In genomic region chr19:6997679-6998445, GRCh38 we compare ENCODE assay signal across 18 cellular contexts. TPM values are rescaled to one million over a fixed set of nuclear protein-coding genes. Genes with fewer than 3 reads are reported as not detected.
DNase-seq lines count a peak whose midpoint lies in the region; ATAC-seq, FAIRE-seq and TF ChIP-seq lines count a peak whose summit lies in the region.
"Had no signal": no experiment of that assay in that cellular context is flagged by ENCODE, and none has a peak within 500 bp of the region (broad histone marks: within the 10 kb centered on the region; RNA-seq: fewer than 3 reads in every experiment).

No MANE protein-coding gene starts in this region.

- peak; percentile 54 for TF ChIP-seq POLR2A in right lobe of liver (IDR thresholded peaks at IDR 0.05)
- TF ChIP-seq POLR2A in HepG2 (IDR thresholded peaks at IDR 0.05; ENCODE audit: insufficient read depth in 1 of 2, low read depth in 2 of 2, low read length in 2 of 2), result no peak
- TF ChIP-seq POLR2A in tibial nerve (IDR thresholded peaks at IDR 0.05), result no peak

- H3K27me3 Mint-ChIP-seq in progenitor cell of endocrine pancreas, result no peaks in the 10 kb centered on the region

- H3K9ac ChIP-seq in HepG2 (ENCODE audit: insufficient read depth, low read depth, low read length), result no peak overlapping the region
- H3K9ac ChIP-seq: BLaER1 had no signal

- peaks cover 7% of the 10 kb centered on the region for H3K36me3 Mint-ChIP-seq in progenitor cell of endocrine pancreas (ENCODE audit: insufficient read depth)

- CTCF ChIA-PET in HepG2 (lab: Yijun Ruan, JAX; ENCODE audit: low intra/inter-chr PET ratio, low total read pairs), result no interaction called here
- CTCF ChIA-PET in OCI-LY7 (lab: Charles Lee; ENCODE audit: unreplicated experiment), result no interaction called here

- H3K27me3 ChIP-seq in right lobe of liver (no peaks in the 10 kb centered on the region), HepG2 (ENCODE audit: control insufficient read depth in 1 of 2, insufficient read depth in 2 of 2, low read length in 2 of 2) (no peaks in the 10 kb centered on the region; a peak in 1 of 5 replicates), bronchial epithelial cell (ENCODE audit: control insufficient read depth, insufficient read depth, low read length) (no peaks in the 10 kb centered on the region), tibial nerve (no peaks in the 10 kb centered on the region)
- H3K27me3 ChIP-seq: BLaER1 had no signal

- H3K4me2 ChIP-seq in HepG2 (ENCODE audit: low read depth, low read length) (no peak overlapping the region), OCI-LY7 (ENCODE audit: low read length) (no peak overlapping the region)
- H3K4me2 ChIP-seq: BLaER1 had no signal

- TF ChIP-seq RAD21 in HepG2 (CRISPR knock-in tag; IDR thresholded peaks at IDR 0.05), result no peak

- no peak overlapping the region for H3K27ac Mint-ChIP-seq in progenitor cell of endocrine pancreas

- H3K4me1 ChIP-seq in right lobe of liver (no peaks in the 10 kb centered on the region), HepG2 (ENCODE audit: insufficient read depth, low read length) (no peaks in the 10 kb centered on the region), OCI-LY7 (ENCODE audit: insufficient read depth, low read length, poor library complexity, severe bottlenecking) (no peaks in the 10 kb centered on the region), tibial nerve (no peaks in the 10 kb centered on the region)
- H3K4me1 ChIP-seq: BLaER1 had no signal

- no peaks in the 10 kb centered on the region for H3K4me1 Mint-ChIP-seq in progenitor cell of endocrine pancreas (ENCODE audit: low read depth)
- H3K4me1 Mint-ChIP-seq: neural crest cell had no signal

- BruUV-seq in HepG2 (replicated peaks; lab: Mats Ljungman, UMichigan) (no TSS peak), OCI-LY7 (replicated peaks; lab: Mats Ljungman, UMichigan) (no TSS peak)

- 74% methylated on average over 15 of the region's 15 CpGs for WGBS in right lobe of liver (ENCODE audit: insufficient coverage, low coverage, low lambda C conversion rate, missing lambda C conversion rate)
- 69% methylated on average over 15 of the region's 15 CpGs for WGBS in HepG2 (ENCODE audit: low lambda C conversion rate)
- WGBS in tibial nerve, 2 donors, result 83 to 87% methylated on average over 15 of the region's 15 CpGs

- TF ChIP-seq CTCF in right lobe of liver (IDR thresholded peaks at IDR 0.05) (no peak), HepG2 (CRISPR knock-in tag; IDR thresholded peaks at IDR 0.05) (no peak), bronchial epithelial cell (IDR thresholded peaks at IDR 0.05; ENCODE audit: insufficient read depth, low read length, severe bottlenecking) (no peak), OCI-LY7 (conservative IDR thresholded peaks at IDR 0.05; ENCODE audit: low read length) (no peak), tibial nerve (IDR thresholded peaks at IDR 0.05) (no peak), progenitor cell of endocrine pancreas (IDR thresholded peaks at IDR 0.05; ENCODE audit: unreplicated experiment) (no peak)

- DNase-seq in right lobe of liver (no peak), HepG2 (ENCODE audit: low spot score) (no peak), RKO (ENCODE audit: low spot score) (peak; percentile 23), bronchial epithelial cell (ENCODE audit: low read depth) (peak; percentile 35), NCI-H524 treated with DMSO at 0.1 percent for 48 hours (lab: John Stamatoyannopoulos, UW) (no peak), OCI-LY7 (ENCODE audit: low spot score) (no peak), tibial nerve (ENCODE audit: low spot score in 2 of 2) (no peak), progenitor cell of endocrine pancreas (ENCODE audit: low spot score, unreplicated experiment) (no peak)
- DNase-seq: cortex of kidney, foreskin melanocyte, H7, kidney glomerular epithelial cell, NCI-H2107 had no signal

- H3K9me3 ChIP-seq in right lobe of liver (no peaks in the 10 kb centered on the region), HepG2 (ENCODE audit: low read length) (peaks cover 8% of the 10 kb centered on the region), OCI-LY7 (ENCODE audit: low read length) (no peaks in the 10 kb centered on the region), tibial nerve (peaks cover 0 to 3% (median 0%) of the 10 kb centered on the region in 4 donors)

- H3K4me3 ChIP-seq in right lobe of liver, result peak overlapping the region in 1 of 3 donors; percentile 10
- H3K4me3 ChIP-seq in HepG2 (replicated peaks in 1 of 3; ENCODE audit: insufficient read depth in 1 of 3, low read depth in 2 of 3, low read length in 3 of 3), result no peak overlapping the region
- no peak overlapping the region for H3K4me3 ChIP-seq in bronchial epithelial cell (ENCODE audit: low read depth, low read length)
- no peak overlapping the region for H3K4me3 ChIP-seq in OCI-LY7 (ENCODE audit: low read depth, low read length, poor library complexity, severe bottlenecking)
- H3K4me3 ChIP-seq in tibial nerve, result no peak overlapping the region
- H3K4me3 ChIP-seq: BLaER1, skin epidermis had no signal

- no peaks in the 10 kb centered on the region for H3K79me2 ChIP-seq in HepG2 (ENCODE audit: insufficient read depth, low read length)
- H3K79me2 ChIP-seq in OCI-LY7 (ENCODE audit: insufficient read depth, low read depth, low read length), result no peaks in the 10 kb centered on the region

- H3K4me3 Mint-ChIP-seq in progenitor cell of endocrine pancreas (ENCODE audit: low read depth), result no peak overlapping the region
- H3K4me3 Mint-ChIP-seq: neural crest cell had no signal

- H3K9me2 ChIP-seq in OCI-LY7 (ENCODE audit: insufficient read depth, low read length), result no peaks in the 10 kb centered on the region

- H2AFZ ChIP-seq in HepG2 (ENCODE audit: low read length), result no peak overlapping the region
- H2AFZ ChIP-seq in OCI-LY7 (ENCODE audit: low read length), result no peak overlapping the region

- no peak overlapping the region for H3K27ac ChIP-seq in right lobe of liver
- H3K27ac ChIP-seq in HepG2 (ENCODE audit: extremely low read length, insufficient read depth, low read length), result no peak overlapping the region
- H3K27ac ChIP-seq in OCI-LY7 (ENCODE audit: low read depth, low read length, poor library complexity, severe bottlenecking), result no peak overlapping the region
- H3K27ac ChIP-seq in tibial nerve, result no peak overlapping the region
- H3K27ac ChIP-seq: BLaER1 had no signal

- peaks cover 56% of the 10 kb centered on the region for H3K9me3 Mint-ChIP-seq in progenitor cell of endocrine pancreas (ENCODE audit: low read depth)

- no peak for TF ChIP-seq EP300 in HepG2 (IDR thresholded peaks at IDR 0.05; ENCODE audit: low read depth in 2 of 2, low read length in 2 of 2)
- TF ChIP-seq EP300 in HepG2 (CRISPR knock-in tag; IDR thresholded peaks at IDR 0.05; ENCODE audit: borderline replicate concordance), result no peak
- TF ChIP-seq EP300 in tibial nerve (IDR thresholded peaks at IDR 0.05), result no peak

- no peaks in the 10 kb centered on the region for H3K36me3 ChIP-seq in right lobe of liver
- H3K36me3 ChIP-seq in HepG2 (replicated peaks in 1 of 2; ENCODE audit: control insufficient read depth in 1 of 2, insufficient read depth in 2 of 2, low read length in 2 of 2), result no peaks in the 10 kb centered on the region
- H3K36me3 ChIP-seq in bronchial epithelial cell (ENCODE audit: control insufficient read depth, insufficient read depth, low read length), result no peaks in the 10 kb centered on the region
- no peaks in the 10 kb centered on the region for H3K36me3 ChIP-seq in OCI-LY7 (ENCODE audit: insufficient read depth, low read length)
- H3K36me3 ChIP-seq in tibial nerve, result no peaks in the 10 kb centered on the region
- H3K36me3 ChIP-seq: BLaER1 had no signal

- in situ Hi-C loops in HepG2 (cut with HindIII; ENCODE audit: extremely low pct_ligation_motif_present, low pct_unique_long_range_greater_than_20kb), result no loop called here

- no peaks in the 10 kb centered on the region for H4K20me1 ChIP-seq in HepG2 (ENCODE audit: insufficient read depth, low read length)
- H4K20me1 ChIP-seq in OCI-LY7 (ENCODE audit: insufficient read depth, low read length), result no peaks in the 10 kb centered on the region
- H4K20me1 ChIP-seq: BLaER1 had no signal

- no peak for FAIRE-seq in HepG2 (lab: Jason Lieb, UNC)
- no peak for FAIRE-seq in bronchial epithelial cell (lab: Jason Lieb, UNC)

- peak in 2 of 4 donors; percentile 25 to 50 for ATAC-seq in right lobe of liver
- no peak for ATAC-seq in HepG2
- ATAC-seq: activated CD4-positive, CD25-positive, alpha-beta regulatory T cell treated with anti-CD3 and anti-CD28 coated beads, Interleukin-2, amount 50 U/mL, for 24 hours had no signal

- intact Hi-C loops in right lobe of liver (cut with DNase I) (no loop called here), HepG2 (cut with micrococcal nuclease; ENCODE audit: unreplicated experiment) (no loop called here), OCI-LY7 (cut with micrococcal nuclease; ENCODE audit: unreplicated experiment) (no loop called here)

- POLR2A ChIA-PET in HepG2 (lab: Yijun Ruan, JAX), result no interaction called here
- POLR2A ChIA-PET in OCI-LY7 (lab: Charles Lee), result no interaction called here

RNA-seq across cellular contexts. Expression of gene MBD3L2B, which starts 23.4 kb away (rescaled TPM):
- total RNA-seq in right lobe of liver (not detected), HepG2 (2016; rRNA removed; fragmentation: Illumina TruSeq; extraction: Trizol) (not detected in 2 replicates), bronchial epithelial cell (not detected in 2 replicates), OCI-LY7 (2022) (not detected in 2 replicates), tibial nerve (not detected), progenitor cell of endocrine pancreas (not detected in 2 replicates)
- total RNA-seq in HepG2 (2016; cell fraction: cytosol; rRNA removed; fragmentation: Illumina TruSeq; extraction: Trizol; ENCODE audit: low read depth), result not detected in 2 replicates
- total RNA-seq in HepG2 (2016; cell fraction: insoluble cytoplasmic fraction; rRNA removed; fragmentation: Illumina TruSeq; extraction: Trizol), result not detected in 2 replicates
- not detected in 2 replicates for total RNA-seq in HepG2 (2016; cell fraction: membrane; rRNA removed; fragmentation: Illumina TruSeq; extraction: Trizol)
- not detected in 2 replicates for total RNA-seq in HepG2 (2016; cell fraction: nucleus; rRNA removed; fragmentation: Illumina TruSeq; extraction: Trizol)
- not detected in 2 replicates for polyA plus RNA-seq in HepG2 (2011; rRNA removed)
- polyA plus RNA-seq in HepG2 (2011; cell fraction: cytosol; rRNA removed), result not detected in 2 replicates
- not detected in 2 replicates for polyA plus RNA-seq in HepG2 (2011; cell fraction: nucleus; rRNA removed)
- not detected in 2 replicates for polyA plus RNA-seq in HepG2 (2012)
- not detected in 2 replicates for polyA plus RNA-seq in HepG2 (2016; cell fraction: cytosol; fragmentation: Illumina TruSeq; extraction: Trizol; ENCODE audit: low read depth)
- polyA plus RNA-seq in HepG2 (2016; cell fraction: insoluble cytoplasmic fraction; fragmentation: Illumina TruSeq; extraction: Trizol; ENCODE audit: low read depth), result not detected in 2 replicates
- polyA plus RNA-seq in HepG2 (2016; cell fraction: membrane; fragmentation: Illumina TruSeq; extraction: Trizol; ENCODE audit: low read depth), result not detected in 2 replicates
- polyA plus RNA-seq in HepG2 (2016; cell fraction: nucleus; fragmentation: Illumina TruSeq; extraction: Trizol; ENCODE audit: insufficient read depth, low read depth), result not detected in 2 replicates
- polyA minus RNA-seq in HepG2 (2011; rRNA and poly(A)+ RNA removed; ENCODE audit: low replicate concordance), result not detected in 2 replicates
- not detected in 2 replicates for polyA minus RNA-seq in HepG2 (2011; cell fraction: cytosol; rRNA and poly(A)+ RNA removed)
- not detected in 2 replicates for polyA minus RNA-seq in HepG2 (2011; cell fraction: nucleus; rRNA and poly(A)+ RNA removed)
- total RNA-seq in OCI-LY7 (2014; rRNA removed; shearing (Covaris generic)), result not detected in 2 replicates
- total RNA-seq: H7, neural crest cell, ureter had no signal

RNA-seq across cellular contexts. Expression of gene MBD3L5, which starts 32.5 kb away (rescaled TPM):
- total RNA-seq in right lobe of liver, result not detected
- not detected in 2 replicates for total RNA-seq in HepG2 (2016; rRNA removed; fragmentation: Illumina TruSeq; extraction: Trizol)
- total RNA-seq in HepG2 (2016; cell fraction: cytosol; rRNA removed; fragmentation: Illumina TruSeq; extraction: Trizol; ENCODE audit: low read depth), result not detected in 2 replicates
- not detected in 2 replicates for total RNA-seq in HepG2 (2016; cell fraction: insoluble cytoplasmic fraction; rRNA removed; fragmentation: Illumina TruSeq; extraction: Trizol)
- not detected in 2 replicates for total RNA-seq in HepG2 (2016; cell fraction: membrane; rRNA removed; fragmentation: Illumina TruSeq; extraction: Trizol)
- total RNA-seq in HepG2 (2016; cell fraction: nucleus; rRNA removed; fragmentation: Illumina TruSeq; extraction: Trizol), result not detected in 2 replicates
- not detected in 2 replicates for polyA plus RNA-seq in HepG2 (2011; rRNA removed)
- not detected in 2 replicates for polyA plus RNA-seq in HepG2 (2011; cell fraction: cytosol; rRNA removed)
- not detected in 2 replicates for polyA plus RNA-seq in HepG2 (2011; cell fraction: nucleus; rRNA removed)
- polyA plus RNA-seq in HepG2 (2012), result not detected in 2 replicates
- polyA plus RNA-seq in HepG2 (2016; cell fraction: cytosol; fragmentation: Illumina TruSeq; extraction: Trizol; ENCODE audit: low read depth), result not detected in 2 replicates
- polyA plus RNA-seq in HepG2 (2016; cell fraction: insoluble cytoplasmic fraction; fragmentation: Illumina TruSeq; extraction: Trizol; ENCODE audit: low read depth), result not detected in 2 replicates
- not detected in 2 replicates for polyA plus RNA-seq in HepG2 (2016; cell fraction: membrane; fragmentation: Illumina TruSeq; extraction: Trizol; ENCODE audit: low read depth)
- not detected in 2 replicates for polyA plus RNA-seq in HepG2 (2016; cell fraction: nucleus; fragmentation: Illumina TruSeq; extraction: Trizol; ENCODE audit: insufficient read depth, low read depth)
- not detected in 2 replicates for polyA minus RNA-seq in HepG2 (2011; rRNA and poly(A)+ RNA removed; ENCODE audit: low replicate concordance)
- polyA minus RNA-seq in HepG2 (2011; cell fraction: cytosol; rRNA and poly(A)+ RNA removed), result not detected in 2 replicates
- polyA minus RNA-seq in HepG2 (2011; cell fraction: nucleus; rRNA and poly(A)+ RNA removed), result not detected in 2 replicates
- not detected in 2 replicates for total RNA-seq in bronchial epithelial cell
- total RNA-seq in OCI-LY7 (2014; rRNA removed; shearing (Covaris generic)), result not detected in 2 replicates
- total RNA-seq in OCI-LY7 (2022), result not detected in 2 replicates
- not detected for total RNA-seq in tibial nerve
- total RNA-seq in progenitor cell of endocrine pancreas, result not detected in 2 replicates
- total RNA-seq: H7, neural crest cell, ureter had no signal

RNA-seq across cellular contexts. Expression of gene MBD3L4, which starts 42.1 kb away (rescaled TPM):
- not detected for total RNA-seq in right lobe of liver
- total RNA-seq in HepG2 (2016; rRNA removed; fragmentation: Illumina TruSeq; extraction: Trizol), result not detected in 2 replicates
- total RNA-seq in HepG2 (2016; cell fraction: cytosol; rRNA removed; fragmentation: Illumina TruSeq; extraction: Trizol; ENCODE audit: low read depth), result not detected in 2 replicates
- not detected in 2 replicates for total RNA-seq in HepG2 (2016; cell fraction: insoluble cytoplasmic fraction; rRNA removed; fragmentation: Illumina TruSeq; extraction: Trizol)
- not detected in 2 replicates for total RNA-seq in HepG2 (2016; cell fraction: membrane; rRNA removed; fragmentation: Illumina TruSeq; extraction: Trizol)
- not detected in 2 replicates for total RNA-seq in HepG2 (2016; cell fraction: nucleus; rRNA removed; fragmentation: Illumina TruSeq; extraction: Trizol)
- not detected in 2 replicates for polyA plus RNA-seq in HepG2 (2011; rRNA removed)
- not detected in 2 replicates for polyA plus RNA-seq in HepG2 (2011; cell fraction: cytosol; rRNA removed)
- not detected in 2 replicates for polyA plus RNA-seq in HepG2 (2011; cell fraction: nucleus; rRNA removed)
- not detected in 2 replicates for polyA plus RNA-seq in HepG2 (2012)
- polyA plus RNA-seq in HepG2 (2016; cell fraction: cytosol; fragmentation: Illumina TruSeq; extraction: Trizol; ENCODE audit: low read depth), result not detected in 2 replicates
- polyA plus RNA-seq in HepG2 (2016; cell fraction: insoluble cytoplasmic fraction; fragmentation: Illumina TruSeq; extraction: Trizol; ENCODE audit: low read depth), result not detected in 2 replicates
- not detected in 2 replicates for polyA plus RNA-seq in HepG2 (2016; cell fraction: membrane; fragmentation: Illumina TruSeq; extraction: Trizol; ENCODE audit: low read depth)
- not detected in 2 replicates for polyA plus RNA-seq in HepG2 (2016; cell fraction: nucleus; fragmentation: Illumina TruSeq; extraction: Trizol; ENCODE audit: insufficient read depth, low read depth)
- polyA minus RNA-seq in HepG2 (2011; rRNA and poly(A)+ RNA removed; ENCODE audit: low replicate concordance), result not detected in 2 replicates
- polyA minus RNA-seq in HepG2 (2011; cell fraction: cytosol; rRNA and poly(A)+ RNA removed), result not detected in 2 replicates
- not detected in 2 replicates for polyA minus RNA-seq in HepG2 (2011; cell fraction: nucleus; rRNA and poly(A)+ RNA removed)
- not detected in 2 replicates for total RNA-seq in bronchial epithelial cell
- not detected in 2 replicates for total RNA-seq in OCI-LY7 (2014; rRNA removed; shearing (Covaris generic))
- total RNA-seq in OCI-LY7 (2022), result not detected in 2 replicates
- not detected for total RNA-seq in tibial nerve
- total RNA-seq in progenitor cell of endocrine pancreas, result not detected in 2 replicates
- total RNA-seq: H7, neural crest cell, ureter had no signal

RNA-seq across cellular contexts. Expression of gene MBD3L2, which starts 51.3 kb away (rescaled TPM):
- total RNA-seq in right lobe of liver (not detected), HepG2 (2016; rRNA removed; fragmentation: Illumina TruSeq; extraction: Trizol) (not detected in 2 replicates), bronchial epithelial cell (not detected in 2 replicates), OCI-LY7 (2022) (not detected in 2 replicates), tibial nerve (not detected), progenitor cell of endocrine pancreas (not detected in 2 replicates)
- total RNA-seq in HepG2 (2016; cell fraction: cytosol; rRNA removed; fragmentation: Illumina TruSeq; extraction: Trizol; ENCODE audit: low read depth), result not detected in 2 replicates
- not detected in 2 replicates for total RNA-seq in HepG2 (2016; cell fraction: insoluble cytoplasmic fraction; rRNA removed; fragmentation: Illumina TruSeq; extraction: Trizol)
- not detected in 2 replicates for total RNA-seq in HepG2 (2016; cell fraction: membrane; rRNA removed; fragmentation: Illumina TruSeq; extraction: Trizol)
- not detected in 2 replicates for total RNA-seq in HepG2 (2016; cell fraction: nucleus; rRNA removed; fragmentation: Illumina TruSeq; extraction: Trizol)
- polyA plus RNA-seq in HepG2 (2011; rRNA removed), result not detected in 2 replicates
- not detected in 2 replicates for polyA plus RNA-seq in HepG2 (2011; cell fraction: cytosol; rRNA removed)
- not detected in 2 replicates for polyA plus RNA-seq in HepG2 (2011; cell fraction: nucleus; rRNA removed)
- polyA plus RNA-seq in HepG2 (2012), result not detected in 2 replicates
- polyA plus RNA-seq in HepG2 (2016; cell fraction: cytosol; fragmentation: Illumina TruSeq; extraction: Trizol; ENCODE audit: low read depth), result not detected in 2 replicates
- not detected in 2 replicates for polyA plus RNA-seq in HepG2 (2016; cell fraction: insoluble cytoplasmic fraction; fragmentation: Illumina TruSeq; extraction: Trizol; ENCODE audit: low read depth)
- not detected in 2 replicates for polyA plus RNA-seq in HepG2 (2016; cell fraction: membrane; fragmentation: Illumina TruSeq; extraction: Trizol; ENCODE audit: low read depth)
- polyA plus RNA-seq in HepG2 (2016; cell fraction: nucleus; fragmentation: Illumina TruSeq; extraction: Trizol; ENCODE audit: insufficient read depth, low read depth), result not detected in 2 replicates
- not detected in 2 replicates for polyA minus RNA-seq in HepG2 (2011; rRNA and poly(A)+ RNA removed; ENCODE audit: low replicate concordance)
- not detected in 2 replicates for polyA minus RNA-seq in HepG2 (2011; cell fraction: cytosol; rRNA and poly(A)+ RNA removed)
- polyA minus RNA-seq in HepG2 (2011; cell fraction: nucleus; rRNA and poly(A)+ RNA removed), result not detected in 2 replicates
- total RNA-seq in OCI-LY7 (2014; rRNA removed; shearing (Covaris generic)), result not detected in 2 replicates
- total RNA-seq: H7, neural crest cell, ureter had no signal

Comparison
In these comparisons a context has a peak if more than half of its experiments do, and no peak if none do; other contexts are left out.
1. DNase-seq: peak in RKO (single experiment) and bronchial epithelial cell (single experiment); none in right lobe of liver (0 of 3), HepG2 (single experiment), NCI-H524 treated with DMSO at 0.1 percent for 48 hours (single experiment), OCI-LY7 (single experiment), tibial nerve (0 of 2) and progenitor cell of endocrine pancreas (single experiment).